In the genomic region with DNA sequence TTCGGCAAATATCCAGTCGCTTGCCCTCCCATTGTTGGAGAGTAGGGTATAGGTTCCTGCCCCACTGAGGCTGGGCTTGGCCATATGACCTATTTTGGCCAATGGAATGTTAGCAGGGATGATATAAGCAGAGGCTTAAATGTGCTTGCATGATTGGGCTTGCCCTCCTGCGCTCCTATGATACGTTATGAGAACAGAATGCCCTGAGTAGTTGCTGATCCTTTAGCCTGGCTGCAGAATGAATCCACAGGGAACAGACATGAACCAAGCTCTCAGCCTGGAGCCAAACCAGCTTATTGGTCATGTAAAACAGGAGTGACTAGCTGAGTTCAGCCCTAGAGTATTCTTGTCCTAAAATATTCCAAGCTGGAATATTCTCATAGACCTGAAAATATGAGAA, we compare ENCODE assay signal across 25 cellular contexts. TPM values are rescaled to one million over a fixed set of nuclear protein-coding genes. Genes with fewer than 3 reads are reported as not detected.
A peak's percentile ranks its signal among the peaks of the same experiment; 100 is the strongest.
DNase-seq lines count a peak whose midpoint lies in the region; ATAC-seq, FAIRE-seq and TF ChIP-seq lines count a peak whose summit lies in the region.
"Had no signal": no experiment of that assay in that cellular context is flagged by ENCODE, and none has a peak within 500 bp of the region (broad histone marks: within the 10 kb centered on the region; RNA-seq: fewer than 3 reads in every experiment).

No MANE protein-coding gene starts in this region.

- no peaks in the 10 kb centered on the region for H3K27me3 Mint-ChIP-seq in MCF 10A (ENCODE audit: insufficient read depth, unreplicated experiment)

- FAIRE-seq in urothelium cell line (lab: Jason Lieb, UNC), result peak; percentile 52
- FAIRE-seq: A204.1, GM12892, H1 had no signal

- no peak overlapping the region for H3K4me3 ChIP-seq in breast epithelium
- no peak overlapping the region for H3K4me3 ChIP-seq in mammary epithelial cell (replicated peaks in 1 of 3; ENCODE audit: insufficient read depth in 1 of 3, low read depth in 2 of 3, low read length in 3 of 3)
- H3K4me3 ChIP-seq: BLaER1 treated with 17β-estradiol and CSF1 and Interleukin-3, amounts not matched to agents 10 nM and 100 nM; GM23248 had no signal

- H3K9me3 ChIP-seq in breast epithelium (no peaks in the 10 kb centered on the region), mammary epithelial cell (replicated peaks; ENCODE audit: insufficient read depth, low read length) (no peaks in the 10 kb centered on the region)
- H3K9me3 ChIP-seq: BE2C; BLaER1 treated with 17β-estradiol and CSF1 and Interleukin-3, amounts not matched to agents 10 nM and 100 nM had no signal

- H3K27ac Mint-ChIP-seq in MCF 10A (ENCODE audit: low read depth, unreplicated experiment), result no peak overlapping the region
- H3K27ac Mint-ChIP-seq: CD14-positive monocyte; CD4-positive, alpha-beta T cell; CD8-positive, alpha-beta memory T cell had no signal

- H3K4me2 ChIP-seq in mammary epithelial cell (ENCODE audit: insufficient read depth, low read depth, low read length), result no peak overlapping the region
- H3K4me2 ChIP-seq: BLaER1 treated with 17β-estradiol and CSF1 and Interleukin-3, amounts not matched to agents 10 nM and 100 nM had no signal

- POLR2A ChIA-PET in MCF 10A (lab: Yijun Ruan, JAX), result no interaction called here

- 97% methylated on average over 3 of the region's 4 CpGs for WGBS in mammary epithelial cell (ENCODE audit: low coverage, missing lambda C conversion rate)

- in situ Hi-C loops in mammary epithelial cell (cut with MboI; ENCODE audit: low sequenced_read_pairs in 2 of 2), result no loop called here

- intact Hi-C loops in MCF 10A (cut with micrococcal nuclease) (no loop called here), breast epithelium (cut with DNase I; ENCODE audit: low total_unique reads) (no loop called here), mammary epithelial cell (cut with micrococcal nuclease) (no loop called here)

- no peaks in the 10 kb centered on the region for H3K4me1 ChIP-seq in breast epithelium
- H3K4me1 ChIP-seq in mammary epithelial cell (ENCODE audit: insufficient read depth, low read length), result peaks cover 5% of the 10 kb centered on the region
- H3K4me1 ChIP-seq: BE2C had no signal

- no peaks in the 10 kb centered on the region for H4K20me1 ChIP-seq in mammary epithelial cell (ENCODE audit: insufficient read depth, low read length)
- H4K20me1 ChIP-seq: BLaER1 treated with 17β-estradiol and CSF1 and Interleukin-3, amounts not matched to agents 10 nM and 100 nM had no signal

- ATAC-seq in esophagus mucosa, result peak; percentile 25

- H2AFZ ChIP-seq in mammary epithelial cell (ENCODE audit: low read depth, low read length), result peak overlapping the region; percentile 38
- H2AFZ ChIP-seq: GM23248 had no signal

- CTCF ChIA-PET in MCF 10A (lab: Yijun Ruan, JAX), result no interaction called here
- CTCF ChIA-PET in mammary epithelial cell (lab: Charles Lee; ENCODE audit: low non-redundant PET), result no interaction called here

- no peak for TF ChIP-seq POLR2A in breast epithelium (IDR thresholded peaks at IDR 0.05)

- no peaks in the 10 kb centered on the region for H3K27me3 ChIP-seq in breast epithelium
- no peaks in the 10 kb centered on the region for H3K27me3 ChIP-seq in mammary epithelial cell (ENCODE audit: insufficient read depth, low read length)
- H3K27me3 ChIP-seq: BE2C; BLaER1 treated with 17β-estradiol and CSF1 and Interleukin-3, amounts not matched to agents 10 nM and 100 nM had no signal

- no peaks in the 10 kb centered on the region for H3K4me1 Mint-ChIP-seq in MCF 10A (ENCODE audit: insufficient read depth, unreplicated experiment)
- H3K4me1 Mint-ChIP-seq: CD14-positive monocyte; CD8-positive, alpha-beta memory T cell had no signal

- dilution Hi-C loops in mammary epithelial cell (cut with HindIII; ENCODE audit: low sequenced_read_pairs), result no loop called here

- no peak overlapping the region for H3K4me3 Mint-ChIP-seq in MCF 10A (ENCODE audit: unreplicated experiment)
- H3K4me3 Mint-ChIP-seq: CD14-positive monocyte; CD4-positive, alpha-beta T cell; CD8-positive, alpha-beta memory T cell had no signal

- H3K36me3 ChIP-seq in breast epithelium (no peaks in the 10 kb centered on the region), mammary epithelial cell (ENCODE audit: insufficient read depth, low read length) (no peaks in the 10 kb centered on the region)
- H3K36me3 ChIP-seq: BE2C; BLaER1 treated with 17β-estradiol and CSF1 and Interleukin-3, amounts not matched to agents 10 nM and 100 nM had no signal

- no peaks in the 10 kb centered on the region for H3K79me2 ChIP-seq in mammary epithelial cell (ENCODE audit: insufficient read depth, low read length)

- H3K36me3 Mint-ChIP-seq in MCF 10A (ENCODE audit: insufficient read depth, unreplicated experiment), result no peaks in the 10 kb centered on the region
- H3K36me3 Mint-ChIP-seq: CD14-positive monocyte; CD8-positive, alpha-beta memory T cell had no signal

- peak; percentile 4 for DNase-seq in MCF 10A (ENCODE audit: unreplicated experiment)
- no peak for DNase-seq in breast epithelium (ENCODE audit: low spot score in 2 of 2)
- peak; percentile 37 for DNase-seq in mammary epithelial cell
- no peak for DNase-seq in urothelium cell line (ENCODE audit: low spot score)
- no peak for DNase-seq in activated CD4-positive, CD25-positive, alpha-beta regulatory T cell treated with anti-CD3 and anti-CD28 coated beads, Interleukin-2, amount 50 U/mL, for 72 hours
- DNase-seq in T1000 (lab: John Stamatoyannopoulos, UW), result no peak
- DNase-seq in COLO829 (ENCODE audit: low spot score), result no peak
- DNase-seq: BE2C; Calu3; CD4-positive, alpha-beta T cell; CD8-positive, alpha-beta memory T cell; COR-L47; DMS53; DMS79 treated with DMSO at 0.1 percent for 48 hours; GF-D8; GM23248; H7; HCEC 1CT had no signal

- no peak for TF ChIP-seq CTCF in MCF 10A (IDR thresholded peaks at IDR 0.05; ENCODE audit: unreplicated experiment)
- TF ChIP-seq CTCF in breast epithelium (IDR thresholded peaks at IDR 0.05), result no peak
- no peak for TF ChIP-seq CTCF in mammary epithelial cell (conservative IDR thresholded peaks at IDR 0.05 in 1 of 2, IDR thresholded peaks at IDR 0.05 in 1 of 2; ENCODE audit: extremely low read depth in 1 of 2, insufficient read depth in 1 of 2, low read depth in 1 of 2, low read length in 2 of 2)

- H3K27ac ChIP-seq in breast epithelium (no peak overlapping the region), mammary epithelial cell (ENCODE audit: insufficient read depth, low read depth, low read length) (no peak overlapping the region)
- H3K27ac ChIP-seq: 22Rv1; BLaER1 treated with 17β-estradiol and CSF1 and Interleukin-3, amounts not matched to agents 10 nM and 100 nM; GM23248 had no signal

- no peak overlapping the region for H3K9ac ChIP-seq in mammary epithelial cell (ENCODE audit: insufficient read depth, low read length)
- H3K9ac ChIP-seq: BLaER1 treated with 17β-estradiol and CSF1 and Interleukin-3, amounts not matched to agents 10 nM and 100 nM; GM23248 had no signal

- BruUV-seq in MCF 10A (replicated peaks; lab: Mats Ljungman, UMichigan) (no TSS peak), mammary epithelial cell (replicated peaks; lab: Mats Ljungman, UMichigan) (no TSS peak)

- H3K9me3 Mint-ChIP-seq in MCF 10A (ENCODE audit: unreplicated experiment), result no peaks in the 10 kb centered on the region
- H3K9me3 Mint-ChIP-seq: CD4-positive, alpha-beta T cell; CD8-positive, alpha-beta memory T cell had no signal

RNA-seq across cellular contexts. Expression of gene IMP4, which starts 34.8 kb away (rescaled TPM):
- total RNA-seq in MCF 10A (2022) (99.8 and 144 TPM in 2 replicates), breast epithelium (100 to 1,000 TPM in 2 of 3 donors, 10 to 100 TPM in 1; 94.7 to 114 (median 113) TPM), mammary epithelial cell (10 to 100 TPM; 81.6 to 83.9 TPM), esophagus mucosa (47.5 TPM)
- polyA plus RNA-seq in mammary epithelial cell, result 136 TPM
- 64.2 TPM for polyA minus RNA-seq in mammary epithelial cell

RNA-seq across cellular contexts. Expression of gene PTPN18, which starts 48.0 kb away (rescaled TPM):
- 34.4 and 43.1 TPM in 2 replicates for total RNA-seq in MCF 10A (2022)
- total RNA-seq in breast epithelium, result 10 to 100 TPM; 50.8 to 77.1 (median 54.3) TPM
- 10 to 100 TPM; 18.8 to 39.5 TPM for total RNA-seq in mammary epithelial cell
- polyA plus RNA-seq in mammary epithelial cell, result 33.0 TPM
- polyA minus RNA-seq in mammary epithelial cell, result 30.3 TPM
- total RNA-seq in esophagus mucosa, result 19.8 TPM

Comparison
In these comparisons a context has a peak if more than half of its experiments do, and no peak if none do; other contexts are left out.
1. DNase-seq: peak in MCF 10A (single experiment) and mammary epithelial cell (single experiment); none in breast epithelium (0 of 2), urothelium cell line (single experiment), activated CD4-positive, CD25-positive, alpha-beta regulatory T cell treated with anti-CD3 and anti-CD28 coated beads, Interleukin-2, amount 50 U/mL, for 72 hours (single experiment), T1000 (single experiment) and COLO829 (single experiment).